ENCODE assay signal across 23 cellular contexts in genomic region chr20:35720165-35721123, GRCh38. TPM values are rescaled to one million over a fixed set of nuclear protein-coding genes. Genes with fewer than 3 reads are reported as not detected.
DNase-seq lines count a peak whose midpoint lies in the region; ATAC-seq, FAIRE-seq and TF ChIP-seq lines count a peak whose summit lies in the region.
"Had no signal": no experiment of that assay in that cellular context is flagged by ENCODE, and none has a peak within 500 bp of the region (broad histone marks: within the 10 kb centered on the region; RNA-seq: fewer than 3 reads in every experiment).

No MANE protein-coding gene starts in this region.

- H3K4me2 ChIP-seq in H1 (ENCODE audit: insufficient read depth in 1 of 2, low read depth in 2 of 2, low read length in 2 of 2) (no peak overlapping the region), osteoblast (ENCODE audit: insufficient read depth, low read length) (no peak overlapping the region), Karpas-422 (ENCODE audit: low read depth, low read length, poor library complexity, severe bottlenecking) (no peak overlapping the region), OCI-LY7 (ENCODE audit: low read length) (no peak overlapping the region)
- H3K4me2 ChIP-seq: hepatocyte had no signal

- H3K23ac ChIP-seq in H1 (ENCODE audit: insufficient read length), result no peak overlapping the region

- intact Hi-C loops in activated CD4-positive, alpha-beta T cell treated with anti-CD3 and anti-CD28 coated beads, Interleukin-2, amount 10 ng/mL, durations not matched to agents 24 days and 14 days (cut with micrococcal nuclease), result no loop called here
- intact Hi-C loops in OCI-LY7 (cut with micrococcal nuclease; ENCODE audit: unreplicated experiment), result no loop called here

- H2AFZ ChIP-seq in H1 (ENCODE audit: low read length) (no peak overlapping the region), osteoblast (ENCODE audit: low read length) (no peak overlapping the region), Karpas-422 (ENCODE audit: low read length) (no peak overlapping the region), OCI-LY7 (ENCODE audit: low read length) (no peak overlapping the region)
- H2AFZ ChIP-seq: hepatocyte had no signal

- H3K9ac ChIP-seq in H1 (replicated peaks in 1 of 4; ENCODE audit: extremely low read depth in 1 of 4, low read depth in 3 of 4, low read length in 3 of 4) (no peak overlapping the region), Karpas-422 (ENCODE audit: low read length) (no peak overlapping the region)

- H3K4me3 ChIP-seq in H1 (ENCODE audit: extremely low read depth in 1 of 4, insufficient read depth in 2 of 4, low read depth in 3 of 4, low read length in 4 of 4) (no peak overlapping the region), osteoblast (ENCODE audit: insufficient read depth, low read length) (no peak overlapping the region), Karpas-422 (ENCODE audit: low read length) (no peak overlapping the region), OCI-LY7 (ENCODE audit: low read depth, low read length, poor library complexity, severe bottlenecking) (no peak overlapping the region)
- H3K4me3 ChIP-seq: hepatocyte, lung, spleen, thoracic aorta had no signal

- H2BK15ac ChIP-seq in H1 (ENCODE audit: low read length), result no peak overlapping the region

- H3K9me3 ChIP-seq in H1 (ENCODE audit: insufficient read depth in 2 of 2, low read depth in 1 of 2, low read length in 1 of 2) (no peaks in the 10 kb centered on the region), osteoblast (ENCODE audit: low read depth, low read length) (no peaks in the 10 kb centered on the region), Karpas-422 (ENCODE audit: low read length) (no peaks in the 10 kb centered on the region), OCI-LY7 (ENCODE audit: low read length) (no peaks in the 10 kb centered on the region)
- H3K9me3 ChIP-seq: spleen, thoracic aorta had no signal

- no TSS peak for BruUV-seq in OCI-LY7 (replicated peaks; lab: Mats Ljungman, UMichigan)

- no peak overlapping the region for H3K18ac ChIP-seq in H1 (ENCODE audit: extremely low read depth, low read length)

- no peaks in the 10 kb centered on the region for H3K9me3 Mint-ChIP-seq in activated CD4-positive, alpha-beta T cell treated with anti-CD3 and anti-CD28 coated beads, Interleukin-2, amount 10 ng/mL, durations not matched to agents 24 days and 14 days
- H3K9me3 Mint-ChIP-seq in HFFc6, result no peaks in the 10 kb centered on the region
- H3K9me3 Mint-ChIP-seq: activated T-helper 2 cell treated with anti-CD3 and anti-CD28 coated beads, Interferon-gamma antibody, Interleukin-2, Interleukin-4, amounts not matched to agents 10 μg/mL and 5 μg/mL and 100 μg/mL, durations not matched to agents 14 hours and 24 hours and 36 hours; nephron had no signal

- H3K4me1 Mint-ChIP-seq in activated CD4-positive, alpha-beta T cell treated with anti-CD3 and anti-CD28 coated beads, Interleukin-2, amount 10 ng/mL, durations not matched to agents 24 days and 14 days, result peaks cover 23% of the 10 kb centered on the region
- peaks cover 32% of the 10 kb centered on the region for H3K4me1 Mint-ChIP-seq in HFFc6 (ENCODE audit: low read depth)
- H3K4me1 Mint-ChIP-seq: nephron had no signal

- no peak overlapping the region for H3K27ac ChIP-seq in H1 (ENCODE audit: low read depth, low read length)
- peak overlapping the region; percentile 5 for H3K27ac ChIP-seq in osteoblast (ENCODE audit: low read depth, low read length)
- H3K27ac ChIP-seq in Karpas-422 (ENCODE audit: low read length), result no peak overlapping the region
- no peak overlapping the region for H3K27ac ChIP-seq in OCI-LY7 (ENCODE audit: low read depth, low read length, poor library complexity, severe bottlenecking)
- H3K27ac ChIP-seq: C4-2B, hepatocyte, spleen, thoracic aorta had no signal

- peaks cover 9% of the 10 kb centered on the region for H3K79me1 ChIP-seq in H1 (ENCODE audit: low read depth, low read length)

- DNase-seq in activated CD4-positive, alpha-beta T cell treated with anti-CD3 and anti-CD28 coated beads, Interleukin-2, amount 10 ng/mL, durations not matched to agents 24 days and 14 days, result peak; percentile 56
- DNase-seq in activated CD4-positive, alpha-beta T cell treated with anti-CD3 and anti-CD28 coated beads for 48 hours, result no peak
- no peak for DNase-seq in HFFc6
- DNase-seq in H1 (ENCODE audit: low read depth in 1 of 2, low spot score in 2 of 2), result no peak
- no peak for DNase-seq in osteoblast (ENCODE audit: insufficient read length, low spot score, missing footprints)
- no peak for DNase-seq in Karpas-422
- no peak for DNase-seq in OCI-LY7 (ENCODE audit: low spot score)
- DNase-seq: activated CD8-positive, alpha-beta memory T cell treated with anti-CD3 and anti-CD28 coated beads for 24 hours; DMS53; H7; NCI-H1930; NCI-H446 treated with DMSO at 0.1 percent for 48 hours; spleen; SW 1271 had no signal

- no peak for FAIRE-seq in H1 (lab: Jason Lieb, UNC)
- FAIRE-seq: colon, keratinocyte had no signal

- H2AK5ac ChIP-seq in H1 (ENCODE audit: low read depth, low read length), result no peak overlapping the region

- no peak overlapping the region for H2BK20ac ChIP-seq in H1 (ENCODE audit: low read length)

- H3K36me3 ChIP-seq in H1 (ENCODE audit: control insufficient read depth in 2 of 4, insufficient read depth in 4 of 4, low read length in 3 of 4), result peaks cover 65 to 100% (median 95%) of the 10 kb centered on the region in 4 experiments
- peaks cover 99% of the 10 kb centered on the region for H3K36me3 ChIP-seq in osteoblast (ENCODE audit: insufficient read depth, low read length)
- peaks cover 80% of the 10 kb centered on the region for H3K36me3 ChIP-seq in Karpas-422 (ENCODE audit: insufficient read depth, low read length)
- H3K36me3 ChIP-seq in OCI-LY7 (ENCODE audit: insufficient read depth, low read length), result peaks cover 99% of the 10 kb centered on the region

- no peak overlapping the region for H3K4ac ChIP-seq in H1 (replicated peaks; ENCODE audit: insufficient read length, low read depth, low read length)

- H3K9me2 ChIP-seq in Karpas-422 (replicated peaks; ENCODE audit: insufficient read depth, low read length) (no peaks in the 10 kb centered on the region), OCI-LY7 (ENCODE audit: insufficient read depth, low read length) (no peaks in the 10 kb centered on the region)

- H3K79me2 ChIP-seq in H1 (ENCODE audit: control insufficient read depth in 1 of 2, insufficient read depth in 2 of 2, low read length in 2 of 2) (peaks cover 0 to 83% of the 10 kb centered on the region in 2 experiments; a peak in 2 of 4 replicates), osteoblast (ENCODE audit: insufficient read depth, low read length) (peaks cover 97% of the 10 kb centered on the region), Karpas-422 (ENCODE audit: low read length) (peaks cover 77% of the 10 kb centered on the region), OCI-LY7 (ENCODE audit: insufficient read depth, low read depth, low read length) (peaks cover 91% of the 10 kb centered on the region; the same call in 1 of the 2 replicates)

- WGBS in H1 (ENCODE audit: extremely low coverage in 1 of 2, insufficient coverage in 1 of 2, insufficient read length in 1 of 2, insufficient replicate concordance in 2 of 2, low coverage in 1 of 2, low lambda C conversion rate in 2 of 2, missing lambda C conversion rate in 1 of 2), 2 experiments, result 94% methylated on average over 13 of the region's 13 CpGs; no CpG with 5 or more reads in 1 of the 2 experiments

- H4K91ac ChIP-seq in H1 (replicated peaks; ENCODE audit: insufficient read length, low read length), result no peak overlapping the region

- no peak overlapping the region for H3K56ac ChIP-seq in H1 (replicated peaks; ENCODE audit: insufficient read length, low read depth, low read length)

- H2BK12ac ChIP-seq in H1 (ENCODE audit: low read depth, low read length), result no peak overlapping the region

- no peak overlapping the region for H3K14ac ChIP-seq in H1 (ENCODE audit: insufficient read length)

- H4K20me1 ChIP-seq in H1 (replicated peaks in 1 of 2; ENCODE audit: control insufficient read depth in 1 of 2, insufficient read depth in 2 of 2, low read length in 2 of 2), result peaks cover 20 to 21% of the 10 kb centered on the region in 2 experiments
- peaks cover 80% of the 10 kb centered on the region for H4K20me1 ChIP-seq in osteoblast (ENCODE audit: insufficient read depth, low read length)
- peaks cover 49% of the 10 kb centered on the region for H4K20me1 ChIP-seq in Karpas-422 (ENCODE audit: insufficient read depth, low read depth, low read length)
- peaks cover 18% of the 10 kb centered on the region for H4K20me1 ChIP-seq in OCI-LY7 (ENCODE audit: insufficient read depth, low read length)

- H3K27me3 Mint-ChIP-seq in activated CD4-positive, alpha-beta T cell treated with anti-CD3 and anti-CD28 coated beads, Interleukin-2, amount 10 ng/mL, durations not matched to agents 24 days and 14 days, result no peaks in the 10 kb centered on the region
- H3K27me3 Mint-ChIP-seq in HFFc6 (ENCODE audit: insufficient read depth), result peaks cover 16% of the 10 kb centered on the region

- no peak overlapping the region for H3K4me3 Mint-ChIP-seq in activated CD4-positive, alpha-beta T cell treated with anti-CD3 and anti-CD28 coated beads, Interleukin-2, amount 10 ng/mL, durations not matched to agents 24 days and 14 days
- peak overlapping the region; percentile 22; the same call in 1 of the 2 replicates for H3K4me3 Mint-ChIP-seq in HFFc6
- H3K4me3 Mint-ChIP-seq: nephron had no signal

- POLR2A ChIA-PET in H1 (lab: Charles Lee; ENCODE audit: partially characterized antibody) (interaction anchor here (0.8 to 45.3 kb wide), 4 partner anchors 3 to 151 kb away, joined by 3 to 2341 read pairs (median 1172); partner anchors contain the start of genes NFS1, PHF20, RBM39 and ROMO1), OCI-LY7 (lab: Charles Lee) (interaction anchor here (0.7 to 2.0 kb wide), 2 partner anchors 14 to 23 kb away, joined by 3 to 5 read pairs; no protein-coding TSS in a partner anchor)

- no peak overlapping the region for H2BK120ac ChIP-seq in H1 (replicated peaks; ENCODE audit: low read depth, low read length)

- no peak for TF ChIP-seq RAD21 in H1 (IDR thresholded peaks at IDR 0.05 in 1 of 2, conservative IDR thresholded peaks at IDR 0.05 in 1 of 2; ENCODE audit: low read depth in 2 of 2, low read length in 2 of 2)

- H3K36me3 Mint-ChIP-seq in activated CD4-positive, alpha-beta T cell treated with anti-CD3 and anti-CD28 coated beads, Interleukin-2, amount 10 ng/mL, durations not matched to agents 24 days and 14 days (ENCODE audit: low read depth), result peaks cover 76% of the 10 kb centered on the region
- H3K36me3 Mint-ChIP-seq in HFFc6 (ENCODE audit: low read depth), result peaks cover 53% of the 10 kb centered on the region

- no peaks in the 10 kb centered on the region for H3K4me1 ChIP-seq in H1 (replicated peaks in 1 of 4; ENCODE audit: control insufficient read depth in 3 of 4, insufficient read depth in 4 of 4, low read length in 3 of 4)
- peaks cover 8% of the 10 kb centered on the region for H3K4me1 ChIP-seq in osteoblast (ENCODE audit: insufficient read depth, low read length)
- H3K4me1 ChIP-seq in Karpas-422 (ENCODE audit: low read length), result no peaks in the 10 kb centered on the region
- H3K4me1 ChIP-seq in OCI-LY7 (ENCODE audit: insufficient read depth, low read length, poor library complexity, severe bottlenecking), result no peaks in the 10 kb centered on the region

- H3K27me3 ChIP-seq in H1 (replicated peaks in 1 of 4; ENCODE audit: control insufficient read depth in 3 of 4, extremely low read depth in 1 of 4, insufficient read depth in 3 of 4, low read length in 3 of 4) (no peaks in the 10 kb centered on the region; a peak in 1 of 7 replicates), osteoblast (ENCODE audit: insufficient read depth, low read length) (no peaks in the 10 kb centered on the region), Karpas-422 (ENCODE audit: low read length) (no peaks in the 10 kb centered on the region)
- H3K27me3 ChIP-seq: hepatocyte, spleen had no signal

- H3K27ac Mint-ChIP-seq in activated CD4-positive, alpha-beta T cell treated with anti-CD3 and anti-CD28 coated beads, Interleukin-2, amount 10 ng/mL, durations not matched to agents 24 days and 14 days, result no peak overlapping the region
- H3K27ac Mint-ChIP-seq in HFFc6, result peak overlapping the region; percentile 75
- H3K27ac Mint-ChIP-seq: activated T-helper 2 cell treated with anti-CD3 and anti-CD28 coated beads, Interferon-gamma antibody, Interleukin-2, Interleukin-4, amounts not matched to agents 10 μg/mL and 5 μg/mL and 100 μg/mL, durations not matched to agents 14 hours and 24 hours and 36 hours had no signal

- no peak for TF ChIP-seq EP300 in H1 (IDR thresholded peaks at IDR 0.05; ENCODE audit: borderline replicate concordance in 1 of 2, low read depth in 2 of 2, low read length in 2 of 2)

- no peak for TF ChIP-seq POLR2A in H1 (IDR thresholded peaks at IDR 0.05; ENCODE audit: control extremely low read depth in 1 of 2, low read depth in 2 of 2, low read length in 2 of 2)

- no peaks in the 10 kb centered on the region for H3K23me2 ChIP-seq in H1 (ENCODE audit: low read depth, low read length)

- CTCF ChIA-PET in H1 (lab: Charles Lee; ENCODE audit: partially characterized antibody), result interaction anchor here (1.4 to 1.9 kb wide), 2 partner anchors 8 to 10 kb away, joined by 4 to 8 read pairs; no protein-coding TSS in a partner anchor
- CTCF ChIA-PET in OCI-LY7 (lab: Charles Lee; ENCODE audit: unreplicated experiment), result interaction anchor here (0.6 kb wide), 1 partner anchor 185 kb away, joined by 3 read pairs; no protein-coding TSS in a partner anchor

- H2BK5ac ChIP-seq in H1 (ENCODE audit: low read depth, low read length), result no peak overlapping the region

- no peak overlapping the region for H4K5ac ChIP-seq in H1 (ENCODE audit: insufficient read length, low read depth, low read length)

- H4K8ac ChIP-seq in H1 (ENCODE audit: extremely low read depth, insufficient read depth, low read length), result no peak overlapping the region

- TF ChIP-seq CTCF in HFFc6 (IDR thresholded peaks at IDR 0.05) (no peak), H1 (IDR thresholded peaks at IDR 0.05; ENCODE audit: control extremely low read depth in 1 of 3, insufficient read depth in 1 of 3, low read depth in 1 of 3, low read length in 3 of 3) (no peak), osteoblast (IDR thresholded peaks at IDR 0.05; ENCODE audit: extremely low read depth, low read depth, low read length) (no peak), OCI-LY7 (conservative IDR thresholded peaks at IDR 0.05; ENCODE audit: low read length) (no peak)

- ATAC-seq in GM18511 (IDR thresholded peaks at IDR 0.05; ENCODE audit: unreplicated experiment), result no peak

RNA-seq across cellular contexts. Expression of gene ROMO1, which starts 21.2 kb away (rescaled TPM):
- total RNA-seq in activated CD4-positive, alpha-beta T cell treated with anti-CD3 and anti-CD28 coated beads, Interleukin-2, amount 10 ng/mL, durations not matched to agents 24 days and 14 days, result 82.3 and 94.9 TPM in 2 replicates
- total RNA-seq in HFFc6 (2021; fragmentation: NEBNext Ultra II Directional; extraction: Animal tissue kit (Norgen Biotek cat#: 25700)), result 100 to 1,000 TPM; 158 to 236 (median 195) TPM
- 164 and 173 TPM in 2 replicates for total RNA-seq in H1 (2021; fragmentation: NEBNext Ultra II Directional; extraction: Animal tissue kit (Norgen Biotek cat#: 25700))
- 702 and 1,070 TPM in 2 replicates for polyA plus RNA-seq in H1 (2011; rRNA removed)
- polyA plus RNA-seq in H1 (2011; cell fraction: cytosol; rRNA removed), result 631 TPM
- polyA plus RNA-seq in H1 (2011; cell fraction: nucleus; rRNA removed), result 401 TPM
- polyA plus RNA-seq in H1 (2012, experiment 1 of 2), result 114 to 387 TPM (median 323 TPM) in 4 replicates
- 427 TPM for polyA plus RNA-seq in H1 (2012, experiment 2 of 2)
- polyA plus RNA-seq in H1 (2013, experiment 1 of 2), result 546 TPM
- polyA plus RNA-seq in H1 (2013, experiment 2 of 2), result 515 TPM
- 15.1 and 25.8 TPM in 2 replicates for polyA minus RNA-seq in H1 (2011; rRNA and poly(A)+ RNA removed)
- polyA minus RNA-seq in H1 (2011; cell fraction: cytosol; rRNA and poly(A)+ RNA removed), result 45.5 TPM
- polyA minus RNA-seq in H1 (2011; cell fraction: nucleus; rRNA and poly(A)+ RNA removed), result 46.2 TPM
- 108 and 124 TPM in 2 replicates for total RNA-seq in osteoblast
- 242 and 325 TPM in 2 replicates for total RNA-seq in Karpas-422 (2014; rRNA removed; shearing (Covaris generic); ENCODE audit: low replicate concordance)
- 393 and 411 TPM in 2 replicates for total RNA-seq in OCI-LY7 (2014; rRNA removed; shearing (Covaris generic))
- 109 and 164 TPM in 2 replicates for total RNA-seq in OCI-LY7 (2022)

RNA-seq across cellular contexts. Expression of gene NFS1, which starts 21.3 kb away (rescaled TPM):
- total RNA-seq in activated CD4-positive, alpha-beta T cell treated with anti-CD3 and anti-CD28 coated beads, Interleukin-2, amount 10 ng/mL, durations not matched to agents 24 days and 14 days, result 41.3 and 42.8 TPM in 2 replicates
- 10 to 100 TPM; 28.6 to 40.6 (median 34.6) TPM for total RNA-seq in HFFc6 (2021; fragmentation: NEBNext Ultra II Directional; extraction: Animal tissue kit (Norgen Biotek cat#: 25700))
- 25.1 and 26.1 TPM in 2 replicates for total RNA-seq in H1 (2021; fragmentation: NEBNext Ultra II Directional; extraction: Animal tissue kit (Norgen Biotek cat#: 25700))
- polyA plus RNA-seq in H1 (2011; rRNA removed), result 35.4 and 38.8 TPM in 2 replicates
- 34.4 TPM for polyA plus RNA-seq in H1 (2011; cell fraction: cytosol; rRNA removed)
- polyA plus RNA-seq in H1 (2011; cell fraction: nucleus; rRNA removed), result 37.7 TPM
- 21.4 to 26.7 TPM (median 23.6 TPM) in 4 replicates for polyA plus RNA-seq in H1 (2012, experiment 1 of 2)
- 20.6 TPM for polyA plus RNA-seq in H1 (2012, experiment 2 of 2)
- 13.6 TPM for polyA plus RNA-seq in H1 (2013, experiment 1 of 2)
- polyA plus RNA-seq in H1 (2013, experiment 2 of 2), result 12.2 TPM
- 27.2 and 28.3 TPM in 2 replicates for polyA minus RNA-seq in H1 (2011; rRNA and poly(A)+ RNA removed)
- polyA minus RNA-seq in H1 (2011; cell fraction: cytosol; rRNA and poly(A)+ RNA removed), result 11.1 TPM
- polyA minus RNA-seq in H1 (2011; cell fraction: nucleus; rRNA and poly(A)+ RNA removed), result 10.5 TPM
- total RNA-seq in osteoblast (21.7 and 29.5 TPM in 2 replicates), OCI-LY7 (2022) (41.3 and 43.4 TPM in 2 replicates)
- 62.6 and 79.6 TPM in 2 replicates for total RNA-seq in Karpas-422 (2014; rRNA removed; shearing (Covaris generic); ENCODE audit: low replicate concordance)
- total RNA-seq in OCI-LY7 (2014; rRNA removed; shearing (Covaris generic)), result 32.8 and 56.2 TPM in 2 replicates

RNA-seq across cellular contexts. Expression of gene RBM39, which starts 21.6 kb away (rescaled TPM):
- total RNA-seq in activated CD4-positive, alpha-beta T cell treated with anti-CD3 and anti-CD28 coated beads, Interleukin-2, amount 10 ng/mL, durations not matched to agents 24 days and 14 days, result 352 and 354 TPM in 2 replicates
- total RNA-seq in HFFc6 (2021; fragmentation: NEBNext Ultra II Directional; extraction: Animal tissue kit (Norgen Biotek cat#: 25700)), result 100 to 1,000 TPM; 162 to 198 (median 185) TPM
- total RNA-seq in H1 (2021; fragmentation: NEBNext Ultra II Directional; extraction: Animal tissue kit (Norgen Biotek cat#: 25700)), result 219 and 220 TPM in 2 replicates
- polyA plus RNA-seq in H1 (2011; rRNA removed), result 55.2 and 78.0 TPM in 2 replicates
- polyA plus RNA-seq in H1 (2011; cell fraction: cytosol; rRNA removed), result 91.4 TPM
- polyA plus RNA-seq in H1 (2011; cell fraction: nucleus; rRNA removed), result 192 TPM
- polyA plus RNA-seq in H1 (2012, experiment 1 of 2), result 147 to 209 TPM (median 187 TPM) in 4 replicates
- 17.2 TPM for polyA plus RNA-seq in H1 (2012, experiment 2 of 2)
- 189 TPM for polyA plus RNA-seq in H1 (2013, experiment 1 of 2)
- 163 TPM for polyA plus RNA-seq in H1 (2013, experiment 2 of 2)
- polyA minus RNA-seq in H1 (2011; rRNA and poly(A)+ RNA removed), result 106 and 152 TPM in 2 replicates
- 74.5 TPM for polyA minus RNA-seq in H1 (2011; cell fraction: cytosol; rRNA and poly(A)+ RNA removed)
- polyA minus RNA-seq in H1 (2011; cell fraction: nucleus; rRNA and poly(A)+ RNA removed), result 261 TPM
- 274 and 300 TPM in 2 replicates for total RNA-seq in osteoblast
- total RNA-seq in Karpas-422 (2014; rRNA removed; shearing (Covaris generic); ENCODE audit: low replicate concordance), result 315 and 375 TPM in 2 replicates
- total RNA-seq in OCI-LY7 (2014; rRNA removed; shearing (Covaris generic)), result 346 and 448 TPM in 2 replicates
- 429 and 431 TPM in 2 replicates for total RNA-seq in OCI-LY7 (2022)

RNA-seq across cellular contexts. Expression of gene PHF20, which starts 51.4 kb away (rescaled TPM):
- 53.8 and 62.9 TPM in 2 replicates for total RNA-seq in activated CD4-positive, alpha-beta T cell treated with anti-CD3 and anti-CD28 coated beads, Interleukin-2, amount 10 ng/mL, durations not matched to agents 24 days and 14 days
- 10 to 100 TPM; 31.5 to 40.9 (median 36.2) TPM for total RNA-seq in HFFc6 (2021; fragmentation: NEBNext Ultra II Directional; extraction: Animal tissue kit (Norgen Biotek cat#: 25700))
- 70.1 and 70.3 TPM in 2 replicates for total RNA-seq in H1 (2021; fragmentation: NEBNext Ultra II Directional; extraction: Animal tissue kit (Norgen Biotek cat#: 25700))
- 25.6 and 39.9 TPM in 2 replicates for polyA plus RNA-seq in H1 (2011; rRNA removed)
- 38.5 TPM for polyA plus RNA-seq in H1 (2011; cell fraction: cytosol; rRNA removed)
- polyA plus RNA-seq in H1 (2011; cell fraction: nucleus; rRNA removed), result 80.9 TPM
- 36.4 to 52.6 TPM (median 38.6 TPM) in 4 replicates for polyA plus RNA-seq in H1 (2012, experiment 1 of 2)
- polyA plus RNA-seq in H1 (2012, experiment 2 of 2), result 11.6 TPM
- polyA plus RNA-seq in H1 (2013, experiment 1 of 2), result 38.4 TPM
- polyA plus RNA-seq in H1 (2013, experiment 2 of 2), result 38.0 TPM
- polyA minus RNA-seq in H1 (2011; rRNA and poly(A)+ RNA removed), result 67.2 and 70.5 TPM in 2 replicates
- polyA minus RNA-seq in H1 (2011; cell fraction: cytosol; rRNA and poly(A)+ RNA removed), result 45.4 TPM
- polyA minus RNA-seq in H1 (2011; cell fraction: nucleus; rRNA and poly(A)+ RNA removed), result 86.3 TPM
- 34.8 and 39.1 TPM in 2 replicates for total RNA-seq in osteoblast
- 27.8 and 41.7 TPM in 2 replicates for total RNA-seq in Karpas-422 (2014; rRNA removed; shearing (Covaris generic); ENCODE audit: low replicate concordance)
- total RNA-seq in OCI-LY7 (2014; rRNA removed; shearing (Covaris generic)), result 37.9 and 43.6 TPM in 2 replicates
- 47.8 and 51.4 TPM in 2 replicates for total RNA-seq in OCI-LY7 (2022)

RNA-seq across cellular contexts. Expression of gene CPNE1, which starts 55.7 kb away (rescaled TPM):
- 317 and 318 TPM in 2 replicates for total RNA-seq in activated CD4-positive, alpha-beta T cell treated with anti-CD3 and anti-CD28 coated beads, Interleukin-2, amount 10 ng/mL, durations not matched to agents 24 days and 14 days
- 100 to 1,000 TPM; 200 to 230 (median 213) TPM for total RNA-seq in HFFc6 (2021; fragmentation: NEBNext Ultra II Directional; extraction: Animal tissue kit (Norgen Biotek cat#: 25700))
- 294 and 299 TPM in 2 replicates for total RNA-seq in H1 (2021; fragmentation: NEBNext Ultra II Directional; extraction: Animal tissue kit (Norgen Biotek cat#: 25700))
- polyA plus RNA-seq in H1 (2011; rRNA removed), result 346 and 534 TPM in 2 replicates
- polyA plus RNA-seq in H1 (2011; cell fraction: cytosol; rRNA removed), result 309 TPM
- 546 TPM for polyA plus RNA-seq in H1 (2011; cell fraction: nucleus; rRNA removed)
- 262 to 326 TPM (median 314 TPM) in 4 replicates for polyA plus RNA-seq in H1 (2012, experiment 1 of 2)
- 381 TPM for polyA plus RNA-seq in H1 (2012, experiment 2 of 2)
- 128 TPM for polyA plus RNA-seq in H1 (2013, experiment 1 of 2)
- 117 TPM for polyA plus RNA-seq in H1 (2013, experiment 2 of 2)
- 209 and 248 TPM in 2 replicates for polyA minus RNA-seq in H1 (2011; rRNA and poly(A)+ RNA removed)
- 214 TPM for polyA minus RNA-seq in H1 (2011; cell fraction: cytosol; rRNA and poly(A)+ RNA removed)
- polyA minus RNA-seq in H1 (2011; cell fraction: nucleus; rRNA and poly(A)+ RNA removed), result 172 TPM
- total RNA-seq in osteoblast, result 165 and 166 TPM in 2 replicates
- total RNA-seq in Karpas-422 (2014; rRNA removed; shearing (Covaris generic); ENCODE audit: low replicate concordance), result 205 and 216 TPM in 2 replicates
- total RNA-seq in OCI-LY7 (2014; rRNA removed; shearing (Covaris generic)), result 83.3 and 83.7 TPM in 2 replicates
- 193 and 202 TPM in 2 replicates for total RNA-seq in OCI-LY7 (2022)
